Comparison of ENCODE assay signal across 16 cellular contexts in genomic region chr5:124702442-124703024, GRCh38. TPM values are rescaled to one million over a fixed set of nuclear protein-coding genes. Genes with fewer than 3 reads are reported as not detected.
DNase-seq lines count a peak whose midpoint lies in the region; ATAC-seq and TF ChIP-seq lines count a peak whose summit lies in the region.
"Had no signal": no experiment of that assay in that cellular context is flagged by ENCODE, and none has a peak within 500 bp of the region (broad histone marks: within the 10 kb centered on the region; RNA-seq: fewer than 3 reads in every experiment).

No MANE protein-coding gene starts in this region.

- CTCF ChIA-PET in HEK293 (lab: Yijun Ruan, JAX) (interaction anchor here (0.7 kb wide), 2 partner anchors 16 to 74 kb away, joined by 3 read pairs; no protein-coding TSS in a partner anchor), WTC11 (lab: Charles Lee) (no interaction called here)

- H3K27me3 ChIP-seq in testis (no peaks in the 10 kb centered on the region), right cardiac atrium (ENCODE audit: control insufficient read depth, insufficient read depth) (no peaks in the 10 kb centered on the region)

- no peak for TF ChIP-seq CTCF in HEK293 (tag by site-specific recombination; IDR thresholded peaks at IDR 0.05)
- no peak for TF ChIP-seq CTCF in WTC11 (IDR thresholded peaks at IDR 0.05)
- no peak for TF ChIP-seq CTCF in testis (IDR thresholded peaks at IDR 0.05)

- H3K36me3 Mint-ChIP-seq in WTC11: no peaks in the 10 kb centered on the region; the same call in 1 of the 2 replicates
- H3K36me3 Mint-ChIP-seq: activated CD8-positive, alpha-beta memory T cell treated with anti-CD3 and anti-CD28 coated beads, Interleukin-2, amount 10 ng/mL, durations not matched to agents 7 days and 5 days; CD14-positive monocyte had no signal

- ATAC-seq in GM18505 (IDR thresholded peaks at IDR 0.05; ENCODE audit: unreplicated experiment) (peak; percentile 37), WTC11 (no peak), right cardiac atrium (no peak)
- ATAC-seq: activated CD8-positive, alpha-beta memory T cell treated with anti-CD3 and anti-CD28 coated beads, Interleukin-2, amount 10 ng/mL, durations not matched to agents 7 days and 5 days; HCT116 had no signal

- TF ChIP-seq POLR2A in GM18505 (IDR thresholded peaks at IDR 0.05; ENCODE audit: borderline replicate concordance, extremely low read depth, insufficient read depth, insufficient read length) (no peak), testis (IDR thresholded peaks at IDR 0.05) (no peak)

- H3K36me3 ChIP-seq in HEK293 (ENCODE audit: control insufficient read depth in 2 of 2, insufficient read depth in 1 of 2, low read length in 2 of 2) (peaks cover 0 to 9% of the 10 kb centered on the region in 2 experiments; a peak in 1 of 3 replicates), testis (ENCODE audit: low read depth, missing control alignments) (no peaks in the 10 kb centered on the region)

- H3K27ac ChIP-seq in HEK293 (ENCODE audit: extremely low read depth, low read depth, low read length): peak overlapping the region; percentile 4; the same call in 1 of the 2 replicates
- H3K27ac ChIP-seq in testis: no peak overlapping the region
- H3K27ac ChIP-seq in right cardiac atrium (ENCODE audit: low read length): no peak overlapping the region

- intact Hi-C loops in testis (cut with DNase I; ENCODE audit: low total_unique reads): no loop called here
- intact Hi-C loops in right cardiac atrium (cut with DNase I): no loop called here

- H3K4me3 ChIP-seq in HEK293 (ENCODE audit: low read depth, low read length) (no peak overlapping the region), testis (no peak overlapping the region), right cardiac atrium (ENCODE audit: low read length) (no peak overlapping the region)

- peak overlapping the region; percentile 61 for H3K27ac Mint-ChIP-seq in WTC11
- H3K27ac Mint-ChIP-seq: activated CD8-positive, alpha-beta memory T cell treated with anti-CD3 and anti-CD28 coated beads, Interleukin-2, amount 10 ng/mL, durations not matched to agents 7 days and 5 days; CD14-positive monocyte had no signal

- H3K27me3 Mint-ChIP-seq in WTC11 (ENCODE audit: low read depth): no peaks in the 10 kb centered on the region
- H3K27me3 Mint-ChIP-seq: activated CD8-positive, alpha-beta memory T cell treated with anti-CD3 and anti-CD28 coated beads, Interleukin-2, amount 10 ng/mL, durations not matched to agents 7 days and 5 days had no signal

- no peaks in the 10 kb centered on the region for H3K9me3 ChIP-seq in HEK293 (ENCODE audit: control insufficient read depth, insufficient read depth, low read depth, low read length)
- H3K9me3 ChIP-seq in testis: no peaks in the 10 kb centered on the region
- H3K9me3 ChIP-seq in right cardiac atrium (ENCODE audit: control insufficient read depth, low read length): no peaks in the 10 kb centered on the region

- POLR2A ChIA-PET in HEK293 (lab: Yijun Ruan, JAX): interaction anchor here (1.1 kb wide), 1 partner anchor 10 kb away, joined by 3 read pairs; no protein-coding TSS in a partner anchor
- POLR2A ChIA-PET in WTC11 (lab: Charles Lee): interaction anchor here (0.6 kb wide), 1 partner anchor 31 kb away, joined by 9 read pairs; no protein-coding TSS in a partner anchor

- H3K4me1 Mint-ChIP-seq in WTC11: peaks cover 98% of the 10 kb centered on the region
- H3K4me1 Mint-ChIP-seq: activated CD8-positive, alpha-beta memory T cell treated with anti-CD3 and anti-CD28 coated beads, Interleukin-2, amount 10 ng/mL, durations not matched to agents 7 days and 5 days had no signal

- peaks cover 69% of the 10 kb centered on the region for H3K4me1 ChIP-seq in HEK293 (ENCODE audit: control insufficient read depth, insufficient read depth, low read length)
- peaks cover 3% of the 10 kb centered on the region for H3K4me1 ChIP-seq in testis
- peaks cover 9% of the 10 kb centered on the region for H3K4me1 ChIP-seq in right cardiac atrium (ENCODE audit: control insufficient read depth, insufficient read depth, low read length)

- no peak overlapping the region for H3K4me3 Mint-ChIP-seq in WTC11
- H3K4me3 Mint-ChIP-seq: activated CD8-positive, alpha-beta memory T cell treated with anti-CD3 and anti-CD28 coated beads, Interleukin-2, amount 10 ng/mL, durations not matched to agents 7 days and 5 days; CD14-positive monocyte had no signal

- no peak for DNase-seq in WTC11 (ENCODE audit: low spot score)
- peak; percentile 39 for DNase-seq in pons (ENCODE audit: low spot score)
- DNase-seq in globus pallidus (ENCODE audit: low spot score): no peak
- no peak for DNase-seq in testis
- DNase-seq in stimulated activated CD4-positive, alpha-beta T cell treated with anti-CD3 and anti-CD28 coated beads, Interleukin-12 subunit alpha, Interleukin-12 subunit beta, amount 100 ng/mL, for 4 hours: no peak
- no peak for DNase-seq in right cardiac atrium
- DNase-seq: activated CD8-positive, alpha-beta memory T cell treated with anti-CD3 and anti-CD28 coated beads, Interleukin-2, amount 10 ng/mL, durations not matched to agents 7 days and 5 days; activated naive CD4-positive, alpha-beta T cell treated with Interleukin-2 at 50 U/mL for 16 hours; IMR-90; kidney glomerular epithelial cell; NCI-H1436 treated with DMSO at 0.1 percent for 48 hours; NCI-H526 treated with DMSO at 0.1 percent for 48 hours had no signal

- WGBS in testis, 2 donors: 52 to 63% methylated on average over 3 of the region's 3 CpGs
- 55% methylated on average over 3 of the region's 3 CpGs for WGBS in right cardiac atrium

- H3K9me3 Mint-ChIP-seq in WTC11: no peaks in the 10 kb centered on the region

TF ChIP-seq in HEK293, 187 proteins besides CTCF, POLR2A, EP300 and RAD21 (continues in another document):
- TF ChIP-seq ZNF26 (tag by site-specific recombination; IDR thresholded peaks at IDR 0.05) (no peak), ZNF211 (tag by site-specific recombination; IDR thresholded peaks at IDR 0.05; ENCODE audit: low read depth) (no peak), ZNF302 (tag by site-specific recombination; IDR thresholded peaks at IDR 0.05; ENCODE audit: low read depth) (no peak), IKZF3 (tag by site-specific recombination; IDR thresholded peaks at IDR 0.05) (peak; percentile 77), ZNF18 (tag by site-specific recombination; IDR thresholded peaks at IDR 0.05) (peak; percentile 69; the same call in 1 of the 2 replicates)

TF ChIP-seq in WTC11, 78 proteins besides CTCF, POLR2A, EP300 and RAD21 (continues in another document):
- no peak for TF ChIP-seq CDX4 (CRISPR knock-in tag; IDR thresholded peaks at IDR 0.05; ENCODE audit: borderline replicate concordance)
- TF ChIP-seq ZBTB43 (CRISPR knock-in tag; IDR thresholded peaks at IDR 0.05): no peak
- TF ChIP-seq ZNF425 (CRISPR knock-in tag; conservative IDR thresholded peaks at IDR 0.05): no peak
- no peak for TF ChIP-seq OVOL2 (CRISPR knock-in tag; IDR thresholded peaks at IDR 0.05; ENCODE audit: borderline replicate concordance)
- no peak for TF ChIP-seq ELF4 (CRISPR knock-in tag; IDR thresholded peaks at IDR 0.05; ENCODE audit: low read depth)
- no peak for TF ChIP-seq NFATC4 (CRISPR knock-in tag; IDR thresholded peaks at IDR 0.05)
- TF ChIP-seq ZBTB21 (CRISPR knock-in tag; IDR thresholded peaks at IDR 0.05; ENCODE audit: borderline replicate concordance): no peak
- no peak for TF ChIP-seq SP1 (CRISPR knock-in tag; conservative IDR thresholded peaks at IDR 0.05)
- TF ChIP-seq ATF3 (CRISPR knock-in tag; conservative IDR thresholded peaks at IDR 0.05): no peak
- no peak for TF ChIP-seq MXD4 (CRISPR knock-in tag; IDR thresholded peaks at IDR 0.05; ENCODE audit: borderline replicate concordance)

RNA-seq across cellular contexts. Expression of gene ZNF608, which starts 43.9 kb away (rescaled TPM):
- total RNA-seq in WTC11 (2021) (40.6 to 44.4 TPM (median 43.8 TPM) in 3 replicates), testis (10 to 100 TPM; 42.1 to 42.4 TPM), right cardiac atrium (10 to 100 TPM; 31.1 to 43.7 (median 41.2) TPM)
- polyA plus RNA-seq in testis (ENCODE audit: insufficient read depth, low read depth, low replicate concordance) (28.7 TPM), right cardiac atrium (16.4 TPM)
- total RNA-seq: activated CD8-positive, alpha-beta memory T cell treated with anti-CD3 and anti-CD28 coated beads, Interleukin-2, amount 10 ng/mL, durations not matched to agents 7 days and 5 days had no signal
- polyA plus RNA-seq: CD14-positive monocyte had no signal
